22 cellular contexts compared by ENCODE assay signal in genomic region chr2:186991766-186992417, GRCh38.
DNase-seq lines count a peak whose midpoint lies in the region; ATAC-seq, FAIRE-seq and TF ChIP-seq lines count a peak whose summit lies in the region.
"Had no signal": no experiment of that assay in that cellular context is flagged by ENCODE, and none has a peak within 500 bp of the region (broad histone marks: within the 10 kb centered on the region; RNA-seq: fewer than 3 reads in every experiment).

No MANE protein-coding gene starts in this region.

- no peak for FAIRE-seq in D721Med (lab: Jason Lieb, UNC)

- H3K4me3 ChIP-seq in astrocyte of the spinal cord (ENCODE audit: low read depth, low read length), result no peak overlapping the region
- no peak overlapping the region for H3K4me3 ChIP-seq in suprapubic skin
- H3K4me3 ChIP-seq: BLaER1, MG63, right lobe of liver, tibial nerve had no signal

- no peak for DNase-seq in D721Med (ENCODE audit: insufficient read length, low spot score)
- peak; percentile 10 to 17 for DNase-seq in Kasumi-1 (lab: John Stamatoyannopoulos, UW)
- DNase-seq in astrocyte of the spinal cord (ENCODE audit: low read depth, low spot score), result peak; percentile 30
- DNase-seq in lung microvascular endothelial cell (ENCODE audit: low read depth in 2 of 2), result peak; percentile 12 to 66
- DNase-seq in globus pallidus (ENCODE audit: low spot score), result no peak
- DNase-seq in SW480 (ENCODE audit: low spot score), result no peak
- DNase-seq in suprapubic skin (ENCODE audit: low spot score in 2 of 2), result no peak
- DNase-seq: activated CD4-positive, CD25-positive, alpha-beta regulatory T cell treated with anti-CD3 and anti-CD28 coated beads, Interleukin-2, amount 50 U/mL, for 72 hours; activated CD8-positive, alpha-beta memory T cell treated with anti-CD3 and anti-CD28 coated beads, Interleukin-2, amount 50 U/mL, for 48 hours; activated naive CD4-positive, alpha-beta T cell treated with anti-CD3 and anti-CD28 coated beads, Interleukin-2, amount 50 U/mL, for 16 hours; central memory CD4-positive, alpha-beta T cell; glutamatergic neuron; islet precursor cell; MG63; naive B cell; NCI-H2081 treated with DMSO at 0.1 percent for 48 hours; right lobe of liver; stimulated activated CD4-positive, alpha-beta T cell treated with anti-CD3 and anti-CD28 coated beads, Interleukin-4, amount 100 ng/mL, for 1 hour; T-cell had no signal

- TF ChIP-seq EP300 in suprapubic skin (IDR thresholded peaks at IDR 0.05), result no peak

- in situ Hi-C loops in astrocyte of the spinal cord (cut with HindIII; ENCODE audit: low sequenced_read_pairs), result no loop called here

- no peak for ATAC-seq in GM21515 (IDR thresholded peaks at IDR 0.05; ENCODE audit: unreplicated experiment)
- ATAC-seq: T-cell had no signal

- no peak overlapping the region for H3K27ac ChIP-seq in suprapubic skin
- H3K27ac ChIP-seq: BLaER1, right lobe of liver, tibial nerve had no signal

- WGBS in suprapubic skin, result 93% methylated on average over 4 of the region's 4 CpGs

- peaks cover 5% of the 10 kb centered on the region for H3K9me3 ChIP-seq in suprapubic skin
- H3K9me3 ChIP-seq: right lobe of liver had no signal

- TF ChIP-seq CTCF in D721Med (IDR thresholded peaks at IDR 0.05; ENCODE audit: insufficient read depth, missing control alignments) (peak; percentile 22), astrocyte of the spinal cord (IDR thresholded peaks at IDR 0.05; ENCODE audit: low read depth, low read length) (no peak), suprapubic skin (IDR thresholded peaks at IDR 0.05) (no peak)

- H3K36me3 ChIP-seq in suprapubic skin, result no peaks in the 10 kb centered on the region
- H3K36me3 ChIP-seq: BLaER1, MG63, right lobe of liver, tibial nerve had no signal

- TF ChIP-seq POLR2A in suprapubic skin (IDR thresholded peaks at IDR 0.05), result no peak

- H3K4me1 ChIP-seq in suprapubic skin, result no peaks in the 10 kb centered on the region
- H3K4me1 ChIP-seq: BLaER1, right lobe of liver, tibial nerve had no signal

- no peaks in the 10 kb centered on the region for H3K27me3 ChIP-seq in suprapubic skin
- H3K27me3 ChIP-seq: BLaER1, MG63, right lobe of liver, tibial nerve had no signal

Comparison
In these comparisons a context has a peak if more than half of its experiments do, and no peak if none do; other contexts are left out.
1. DNase-seq: peak in Kasumi-1 (2 of 2), astrocyte of the spinal cord (single experiment) and lung microvascular endothelial cell (2 of 2); none in D721Med (single experiment), globus pallidus (single experiment), SW480 (single experiment) and suprapubic skin (0 of 2).